In the genomic region with DNA sequence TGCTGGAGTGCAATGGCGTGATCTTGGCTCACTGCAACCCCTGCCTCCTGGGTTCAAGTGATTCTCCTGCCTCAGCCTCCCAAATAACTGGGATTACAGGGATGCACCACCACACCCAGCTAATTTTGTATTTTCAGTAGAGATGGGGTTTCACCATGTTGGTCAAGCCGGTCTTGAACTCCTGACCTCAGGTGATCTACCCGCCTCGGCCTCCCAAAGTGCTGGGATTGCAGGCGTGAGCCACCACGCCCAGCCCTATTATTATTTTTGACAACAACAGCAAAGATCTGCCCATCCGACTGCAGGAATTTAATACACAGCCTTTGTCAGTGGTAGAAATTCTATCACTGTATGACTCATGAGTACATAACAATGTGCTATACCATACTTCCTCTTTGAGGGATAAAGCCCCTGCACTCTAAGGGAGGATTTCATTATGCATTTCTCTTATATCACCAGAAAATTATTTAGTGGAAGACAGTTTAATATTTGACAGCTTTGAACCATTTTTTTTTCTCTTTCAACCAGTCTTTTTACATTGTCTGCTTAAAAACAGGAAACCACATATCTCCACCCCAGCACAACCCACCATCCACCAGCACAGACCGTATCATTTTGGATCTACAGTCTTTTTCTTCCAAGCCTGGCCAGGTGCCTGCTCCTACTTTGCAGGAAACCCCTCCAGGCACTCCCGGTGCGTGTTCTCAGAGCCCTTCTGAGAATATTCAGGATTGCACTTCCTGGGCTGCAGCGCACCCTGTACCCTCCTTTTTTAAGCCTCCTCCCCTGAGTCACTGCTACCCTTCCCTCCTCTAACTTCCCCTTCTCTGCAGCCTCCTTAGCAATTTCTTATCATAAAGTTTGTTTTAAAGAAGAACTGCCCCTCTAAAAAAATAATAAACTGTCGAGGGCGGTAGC, we compare ENCODE assay signal across 8 cellular contexts. TPM values are rescaled to one million over a fixed set of nuclear protein-coding genes. Genes with fewer than 3 reads are reported as not detected.
DNase-seq lines count a peak whose midpoint lies in the region; ATAC-seq and TF ChIP-seq lines count a peak whose summit lies in the region.

No MANE protein-coding gene starts in this region.

- H3K4me1 Mint-ChIP-seq in T-cell (peaks cover 66 to 77% (median 71%) of the 10 kb centered on the region in 3 donors), nephron (peaks cover 12% of the 10 kb centered on the region)

- TF ChIP-seq CTCF in nephron (IDR thresholded peaks at IDR 0.05; ENCODE audit: unreplicated experiment in 3 of 3), result no peak

- H4K20me1 ChIP-seq in BLaER1, result peaks cover 42% of the 10 kb centered on the region

- H3K4me3 Mint-ChIP-seq in T-cell (peak overlapping the region; percentile 97 to 98 (median 98)), nephron (peak overlapping the region; percentile 49 to 75 (median 57))

- H3K36me3 ChIP-seq in BLaER1, result peaks cover 14% of the 10 kb centered on the region; the same call in 1 of the 2 replicates
- H3K36me3 ChIP-seq in effector memory CD4-positive, alpha-beta T cell (ENCODE audit: control insufficient read depth, insufficient read depth, low read length), result no peaks in the 10 kb centered on the region

- peak overlapping the region; percentile 96 for H3K27ac ChIP-seq in BLaER1
- H3K27ac ChIP-seq in effector memory CD4-positive, alpha-beta T cell (ENCODE audit: insufficient read depth, low read length, poor library complexity, severe bottlenecking), result peak overlapping the region; percentile 90

- ATAC-seq in GM19395 (IDR thresholded peaks at IDR 0.05; ENCODE audit: unreplicated experiment), result peak; percentile 45
- ATAC-seq in HG03354 (IDR thresholded peaks at IDR 0.05; ENCODE audit: poor library complexity, severe bottlenecking, unreplicated experiment), result peak; percentile 46
- peak; percentile 51 to 62 (median 61) for ATAC-seq in T-cell (replicated peaks in 1 of 4)

- H3K27ac Mint-ChIP-seq in T-cell (peak overlapping the region; percentile 95 to 98), nephron (peak overlapping the region; percentile 47 to 76 (median 68))

- DNase-seq in T-cell, result peak in 33 of 34 experiments; percentile 26 to 75 (median 54)
- DNase-seq in effector memory CD4-positive, alpha-beta T cell, result peak; percentile 31 to 45 (median 39)
- DNase-seq in epidermal melanocyte (ENCODE audit: insufficient read length, low spot score), result no peak
- DNase-seq in superior temporal gyrus (ENCODE audit: extremely low spot score), result no peak

- H3K36me3 Mint-ChIP-seq in T-cell (peaks cover 34% of the 10 kb centered on the region), nephron (ENCODE audit: low read depth) (no peaks in the 10 kb centered on the region)

- CTCF ChIA-PET in T-cell (lab: Charles Lee), result interaction anchor here in 1 of 2 donors (0.6 to 3.2 kb wide), 9 partner anchors 8 to 191 kb away, joined by 3 to 18 read pairs (median 5); partner anchors contain the start of gene ERP27

- POLR2A ChIA-PET in T-cell (lab: Charles Lee), result interaction anchor here (0.6 to 2.9 kb wide), 10 partner anchors 8 to 190 kb away, joined by 3 to 22 read pairs (median 6); partner anchors contain the start of genes C12orf60 (in 1 of the 2) and WBP11 (in 1 of the 2)

- H3K27me3 ChIP-seq in BLaER1, result no peaks in the 10 kb centered on the region
- H3K27me3 ChIP-seq in effector memory CD4-positive, alpha-beta T cell (replicated peaks; ENCODE audit: control insufficient read depth, insufficient read depth, low read length, poor library complexity, severe bottlenecking), result no peaks in the 10 kb centered on the region

- no peaks in the 10 kb centered on the region for H3K27me3 Mint-ChIP-seq in T-cell
- H3K27me3 Mint-ChIP-seq in nephron (ENCODE audit: low read depth), result no peaks in the 10 kb centered on the region

- H3K9me3 Mint-ChIP-seq in T-cell (peaks cover 0 to 4% (median 0%) of the 10 kb centered on the region in 3 donors), nephron (no peaks in the 10 kb centered on the region)

- H3K9me3 ChIP-seq in BLaER1, result no peaks in the 10 kb centered on the region
- no peaks in the 10 kb centered on the region for H3K9me3 ChIP-seq in effector memory CD4-positive, alpha-beta T cell (ENCODE audit: control insufficient read depth, low read length)

- H3K4me2 ChIP-seq in BLaER1, result peak overlapping the region; percentile 93

- H3K9ac ChIP-seq in BLaER1, result peak overlapping the region; percentile 90

- peak overlapping the region; percentile 83 for H3K4me3 ChIP-seq in BLaER1
- peak overlapping the region; percentile 64 for H3K4me3 ChIP-seq in effector memory CD4-positive, alpha-beta T cell (ENCODE audit: insufficient read depth, low read depth, low read length, poor library complexity, severe bottlenecking)

- peaks cover 51% of the 10 kb centered on the region for H3K4me1 ChIP-seq in BLaER1
- peaks cover 48% of the 10 kb centered on the region for H3K4me1 ChIP-seq in effector memory CD4-positive, alpha-beta T cell (ENCODE audit: control insufficient read depth, insufficient read depth, low read length, poor library complexity, severe bottlenecking)

RNA-seq across cellular contexts. Expression of gene ARHGDIB, which starts 0.6 kb away (rescaled TPM):
- total RNA-seq in T-cell, result 100 to 1,000 TPM; 722 to 938 (median 785) TPM

RNA-seq across cellular contexts. Expression of gene PDE6H, which starts 12.0 kb away (rescaled TPM):
- total RNA-seq in T-cell, result not detected

RNA-seq across cellular contexts. Expression of gene ERP27, which starts 22.5 kb away (rescaled TPM):
- total RNA-seq in T-cell, result 10 to 100 TPM; 11.1 to 21.8 (median 14.7) TPM

Comparison
In these comparisons a context has a peak if more than half of its experiments do, and no peak if none do; other contexts are left out.
1. DNase-seq: peak in T-cell (33 of 34) and effector memory CD4-positive, alpha-beta T cell (3 of 3); none in epidermal melanocyte (single experiment) and superior temporal gyrus (single experiment).
2. Peak in every context shown above with its lines, with median percentiles within 50 percentile points of each other: ATAC-seq.